9 cellular contexts compared by ENCODE assay signal in the genomic region with DNA sequence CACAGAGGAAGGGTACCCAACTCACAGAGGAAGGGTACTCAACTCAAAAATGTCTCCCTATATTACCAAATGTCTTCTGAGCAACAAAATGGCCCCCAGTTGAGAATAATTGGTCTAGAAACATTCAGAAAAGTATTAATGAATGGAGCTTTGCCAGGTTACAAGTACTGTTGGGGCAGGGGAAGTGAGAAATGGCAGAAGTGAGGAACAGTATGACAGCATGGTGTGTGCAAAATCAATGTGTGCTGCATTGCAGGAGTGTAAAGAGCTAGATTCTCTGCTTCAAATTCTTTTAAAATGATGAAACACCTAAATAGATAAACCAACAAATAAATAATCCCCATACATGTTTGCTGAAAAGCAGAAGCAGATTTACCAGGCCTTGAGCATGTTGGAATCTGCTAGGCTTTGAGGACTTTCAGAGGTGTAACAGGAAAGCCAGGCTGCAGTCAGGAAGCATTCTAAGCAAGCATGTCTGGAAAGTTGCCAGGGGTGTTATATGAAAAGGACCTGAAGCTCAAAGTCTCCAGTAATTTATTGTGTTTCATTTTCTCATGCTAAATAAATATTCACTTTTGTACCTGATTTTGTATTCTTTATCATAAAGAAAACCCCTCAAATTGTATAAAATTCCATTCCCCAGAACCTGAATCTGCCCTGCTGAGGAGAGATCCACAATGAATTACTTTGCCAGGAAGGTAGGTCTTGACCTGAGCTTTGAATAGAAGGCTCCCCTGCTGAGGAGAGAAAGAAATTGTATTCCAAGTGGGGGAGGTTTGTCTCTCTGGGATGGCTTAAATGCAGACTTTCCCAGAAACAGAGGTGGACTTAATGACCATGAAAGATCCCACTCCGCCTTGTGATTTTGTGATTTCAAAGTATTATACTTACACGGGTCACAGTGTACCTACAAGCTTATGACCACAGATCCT.
DNase-seq lines count a peak whose midpoint lies in the region; ATAC-seq and TF ChIP-seq lines count a peak whose summit lies in the region.
"Had no signal": no experiment of that assay in that cellular context is flagged by ENCODE, and none has a peak within 500 bp of the region (broad histone marks: within the 10 kb centered on the region; RNA-seq: fewer than 3 reads in every experiment).

No MANE protein-coding gene starts in this region.

- no peaks in the 10 kb centered on the region for H3F3A ChIP-seq in SU-DHL-6 (ENCODE audit: insufficient read depth)

- H3K4me3 ChIP-seq in SU-DHL-6 (ENCODE audit: insufficient read depth, low read length, poor library complexity, severe bottlenecking), result no peak overlapping the region
- H3K4me3 ChIP-seq in BE2C (ENCODE audit: low read depth, low read length), result no peak overlapping the region

- H3K9me2 ChIP-seq in SU-DHL-6 (replicated peaks; ENCODE audit: insufficient read depth, low read length), result no peaks in the 10 kb centered on the region

- H3K27me3 ChIP-seq in SU-DHL-6 (ENCODE audit: low read length), result no peaks in the 10 kb centered on the region
- H3K27me3 ChIP-seq in BE2C, result no peaks in the 10 kb centered on the region

- no peak overlapping the region for H3K27ac ChIP-seq in SU-DHL-6 (ENCODE audit: low read depth, low read length)

- DNase-seq in memory B cell (ENCODE audit: low spot score in 2 of 2) (no peak), SIG-M5 (lab: John Stamatoyannopoulos, UW) (no peak), BE2C (no peak)
- no peak for DNase-seq in NK-92 treated with Interleukin-12 subunit alpha and Interleukin-12 subunit beta, amount 100 ng/mL, for 24 hours (lab: John Stamatoyannopoulos, UW)

- no peaks in the 10 kb centered on the region for H3K36me3 ChIP-seq in SU-DHL-6 (ENCODE audit: low read length)
- H3K36me3 ChIP-seq in BE2C, result no peaks in the 10 kb centered on the region

- peak overlapping the region; percentile 59 for H2AFZ ChIP-seq in SU-DHL-6 (ENCODE audit: low read depth, low read length, severe bottlenecking)

- no peaks in the 10 kb centered on the region for H3K27me3 Mint-ChIP-seq in memory B cell
- H3K27me3 Mint-ChIP-seq: progenitor cell of endocrine pancreas had no signal

- H3K27ac Mint-ChIP-seq in memory B cell, result peak overlapping the region; percentile 51
- H3K27ac Mint-ChIP-seq: progenitor cell of endocrine pancreas had no signal

- H3K4me1 ChIP-seq in BE2C, result no peaks in the 10 kb centered on the region; the same call in 1 of the 2 replicates

- H4K20me1 ChIP-seq in SU-DHL-6 (ENCODE audit: low read depth, low read length), result no peaks in the 10 kb centered on the region

- peaks cover 24% of the 10 kb centered on the region for H3K4me1 Mint-ChIP-seq in memory B cell

- ATAC-seq in GM18868 (IDR thresholded peaks at IDR 0.05; ENCODE audit: unreplicated experiment), result peak; percentile 77
- ATAC-seq in HG03432 (IDR thresholded peaks at IDR 0.05; ENCODE audit: unreplicated experiment), result peak; percentile 58
- peak; percentile 60 for ATAC-seq in memory B cell (ENCODE audit: low read depth)
- ATAC-seq in HG03521 (IDR thresholded peaks at IDR 0.05; ENCODE audit: unreplicated experiment), result no peak

- no peaks in the 10 kb centered on the region for H3K9me3 Mint-ChIP-seq in memory B cell

- no peak overlapping the region for H3K4me2 ChIP-seq in SU-DHL-6 (ENCODE audit: low read depth, low read length, poor library complexity, severe bottlenecking)

- no peak for TF ChIP-seq CTCF in SU-DHL-6 (IDR thresholded peaks at IDR 0.05; ENCODE audit: insufficient read depth, low read length, poor library complexity, severe bottlenecking)
- TF ChIP-seq CTCF in BE2C (IDR thresholded peaks at IDR 0.05; ENCODE audit: low read depth, low read length), result no peak

- H3K36me3 Mint-ChIP-seq in memory B cell, result no peaks in the 10 kb centered on the region

- H3K9ac ChIP-seq in SU-DHL-6 (ENCODE audit: low read length), result no peak overlapping the region

- H3K79me2 ChIP-seq in SU-DHL-6 (ENCODE audit: insufficient read depth, low read length), result no peaks in the 10 kb centered on the region

- H3K4me3 Mint-ChIP-seq in memory B cell, result no peak overlapping the region

- H3K9me3 ChIP-seq in SU-DHL-6 (ENCODE audit: insufficient read depth, low read length), result no peaks in the 10 kb centered on the region
- no peaks in the 10 kb centered on the region for H3K9me3 ChIP-seq in BE2C
